In the genomic region with DNA sequence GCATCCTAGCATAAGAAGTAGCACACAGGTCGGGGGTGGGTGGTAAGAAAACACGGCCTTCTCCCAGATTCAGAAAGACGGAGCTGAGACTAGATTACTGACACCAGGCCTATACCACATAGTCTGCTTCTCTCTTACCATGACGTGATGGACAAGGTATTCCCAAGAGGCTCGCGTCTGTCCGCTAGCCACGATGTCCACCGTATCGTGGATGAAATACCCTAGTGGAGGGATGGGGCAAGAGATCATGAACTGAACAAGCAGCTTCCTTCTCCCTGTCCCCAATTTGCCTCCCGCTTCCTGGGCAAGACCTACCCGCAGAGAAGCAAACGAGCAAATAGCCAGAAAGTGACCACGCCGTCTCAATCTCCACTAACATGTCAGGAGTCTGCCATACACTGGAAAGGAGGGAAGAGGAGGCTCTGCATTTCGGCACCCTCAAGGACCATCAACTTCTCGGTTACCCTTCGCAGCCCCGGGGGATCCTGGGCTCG, we compare ENCODE assay signal across 1 cellular context.
TF ChIP-seq lines count a peak whose summit lies in the region.

No MANE protein-coding gene starts in this region.

TF ChIP-seq in HepG2, 621 proteins besides CTCF, POLR2A, EP300 and RAD21 (continued from another document and continues in another):
- TF ChIP-seq, protein P1, sequence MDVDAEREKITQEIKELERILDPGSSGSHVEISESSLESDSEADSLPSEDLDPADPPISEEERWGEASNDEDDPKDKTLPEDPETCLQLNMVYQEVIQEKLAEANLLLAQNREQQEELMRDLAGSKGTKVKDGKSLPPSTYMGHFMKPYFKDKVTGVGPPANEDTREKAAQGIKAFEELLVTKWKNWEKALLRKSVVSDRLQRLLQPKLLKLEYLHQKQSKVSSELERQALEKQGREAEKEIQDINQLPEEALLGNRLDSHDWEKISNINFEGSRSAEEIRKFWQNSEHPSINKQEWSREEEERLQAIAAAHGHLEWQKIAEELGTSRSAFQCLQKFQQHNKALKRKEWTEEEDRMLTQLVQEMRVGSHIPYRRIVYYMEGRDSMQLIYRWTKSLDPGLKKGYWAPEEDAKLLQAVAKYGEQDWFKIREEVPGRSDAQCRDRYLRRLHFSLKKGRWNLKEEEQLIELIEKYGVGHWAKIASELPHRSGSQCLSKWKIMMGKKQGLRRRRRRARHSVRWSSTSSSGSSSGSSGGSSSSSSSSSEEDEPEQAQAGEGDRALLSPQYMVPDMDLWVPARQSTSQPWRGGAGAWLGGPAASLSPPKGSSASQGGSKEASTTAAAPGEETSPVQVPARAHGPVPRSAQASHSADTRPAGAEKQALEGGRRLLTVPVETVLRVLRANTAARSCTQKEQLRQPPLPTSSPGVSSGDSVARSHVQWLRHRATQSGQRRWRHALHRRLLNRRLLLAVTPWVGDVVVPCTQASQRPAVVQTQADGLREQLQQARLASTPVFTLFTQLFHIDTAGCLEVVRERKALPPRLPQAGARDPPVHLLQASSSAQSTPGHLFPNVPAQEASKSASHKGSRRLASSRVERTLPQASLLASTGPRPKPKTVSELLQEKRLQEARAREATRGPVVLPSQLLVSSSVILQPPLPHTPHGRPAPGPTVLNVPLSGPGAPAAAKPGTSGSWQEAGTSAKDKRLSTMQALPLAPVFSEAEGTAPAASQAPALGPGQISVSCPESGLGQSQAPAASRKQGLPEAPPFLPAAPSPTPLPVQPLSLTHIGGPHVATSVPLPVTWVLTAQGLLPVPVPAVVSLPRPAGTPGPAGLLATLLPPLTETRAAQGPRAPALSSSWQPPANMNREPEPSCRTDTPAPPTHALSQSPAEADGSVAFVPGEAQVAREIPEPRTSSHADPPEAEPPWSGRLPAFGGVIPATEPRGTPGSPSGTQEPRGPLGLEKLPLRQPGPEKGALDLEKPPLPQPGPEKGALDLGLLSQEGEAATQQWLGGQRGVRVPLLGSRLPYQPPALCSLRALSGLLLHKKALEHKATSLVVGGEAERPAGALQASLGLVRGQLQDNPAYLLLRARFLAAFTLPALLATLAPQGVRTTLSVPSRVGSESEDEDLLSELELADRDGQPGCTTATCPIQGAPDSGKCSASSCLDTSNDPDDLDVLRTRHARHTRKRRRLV (CRISPR knock-in tag; IDR thresholded peaks at IDR 0.05), result peak; percentile 45; the same call in 1 of the 2 replicates
- TF ChIP-seq ZNF589 (CRISPR knock-in tag; conservative IDR thresholded peaks at IDR 0.05), result no peak
- TF ChIP-seq THAP11 (CRISPR knock-in tag; IDR thresholded peaks at IDR 0.05), result no peak; the same call in 1 of the 2 replicates
- no peak for TF ChIP-seq ZNF75D (CRISPR knock-in tag; IDR thresholded peaks at IDR 0.05; ENCODE audit: borderline replicate concordance)
- TF ChIP-seq, protein P2, sequence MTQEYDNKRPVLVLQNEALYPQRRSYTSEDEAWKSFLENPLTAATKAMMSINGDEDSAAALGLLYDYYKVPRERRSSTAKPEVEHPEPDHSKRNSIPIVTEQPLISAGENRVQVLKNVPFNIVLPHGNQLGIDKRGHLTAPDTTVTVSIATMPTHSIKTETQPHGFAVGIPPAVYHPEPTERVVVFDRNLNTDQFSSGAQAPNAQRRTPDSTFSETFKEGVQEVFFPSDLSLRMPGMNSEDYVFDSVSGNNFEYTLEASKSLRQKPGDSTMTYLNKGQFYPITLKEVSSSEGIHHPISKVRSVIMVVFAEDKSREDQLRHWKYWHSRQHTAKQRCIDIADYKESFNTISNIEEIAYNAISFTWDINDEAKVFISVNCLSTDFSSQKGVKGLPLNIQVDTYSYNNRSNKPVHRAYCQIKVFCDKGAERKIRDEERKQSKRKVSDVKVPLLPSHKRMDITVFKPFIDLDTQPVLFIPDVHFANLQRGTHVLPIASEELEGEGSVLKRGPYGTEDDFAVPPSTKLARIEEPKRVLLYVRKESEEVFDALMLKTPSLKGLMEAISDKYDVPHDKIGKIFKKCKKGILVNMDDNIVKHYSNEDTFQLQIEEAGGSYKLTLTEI (CRISPR knock-in tag; conservative IDR thresholded peaks at IDR 0.05), result no peak
- TF ChIP-seq, protein P3, sequence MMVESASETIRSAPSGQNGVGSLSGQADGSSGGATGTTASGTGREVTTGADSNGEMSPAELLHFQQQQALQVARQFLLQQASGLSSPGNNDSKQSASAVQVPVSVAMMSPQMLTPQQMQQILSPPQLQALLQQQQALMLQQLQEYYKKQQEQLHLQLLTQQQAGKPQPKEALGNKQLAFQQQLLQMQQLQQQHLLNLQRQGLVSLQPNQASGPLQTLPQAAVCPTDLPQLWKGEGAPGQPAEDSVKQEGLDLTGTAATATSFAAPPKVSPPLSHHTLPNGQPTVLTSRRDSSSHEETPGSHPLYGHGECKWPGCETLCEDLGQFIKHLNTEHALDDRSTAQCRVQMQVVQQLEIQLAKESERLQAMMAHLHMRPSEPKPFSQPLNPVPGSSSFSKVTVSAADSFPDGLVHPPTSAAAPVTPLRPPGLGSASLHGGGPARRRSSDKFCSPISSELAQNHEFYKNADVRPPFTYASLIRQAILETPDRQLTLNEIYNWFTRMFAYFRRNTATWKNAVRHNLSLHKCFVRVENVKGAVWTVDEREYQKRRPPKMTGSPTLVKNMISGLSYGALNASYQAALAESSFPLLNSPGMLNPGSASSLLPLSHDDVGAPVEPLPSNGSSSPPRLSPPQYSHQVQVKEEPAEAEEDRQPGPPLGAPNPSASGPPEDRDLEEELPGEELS (CRISPR knock-in tag; IDR thresholded peaks at IDR 0.05), result peak; percentile 9; the same call in 1 of the 2 replicates
- TF ChIP-seq ZNF230 (CRISPR knock-in tag; IDR thresholded peaks at IDR 0.05), result peak; percentile 83; the same call in 1 of the 2 replicates
- no peak for TF ChIP-seq ARNT (IDR thresholded peaks at IDR 0.05)
- no peak for TF ChIP-seq HNRNPLL (IDR thresholded peaks at IDR 0.05; ENCODE audit: low read depth, low read length, poor library complexity, severe bottlenecking)
- TF ChIP-seq, protein P4, sequence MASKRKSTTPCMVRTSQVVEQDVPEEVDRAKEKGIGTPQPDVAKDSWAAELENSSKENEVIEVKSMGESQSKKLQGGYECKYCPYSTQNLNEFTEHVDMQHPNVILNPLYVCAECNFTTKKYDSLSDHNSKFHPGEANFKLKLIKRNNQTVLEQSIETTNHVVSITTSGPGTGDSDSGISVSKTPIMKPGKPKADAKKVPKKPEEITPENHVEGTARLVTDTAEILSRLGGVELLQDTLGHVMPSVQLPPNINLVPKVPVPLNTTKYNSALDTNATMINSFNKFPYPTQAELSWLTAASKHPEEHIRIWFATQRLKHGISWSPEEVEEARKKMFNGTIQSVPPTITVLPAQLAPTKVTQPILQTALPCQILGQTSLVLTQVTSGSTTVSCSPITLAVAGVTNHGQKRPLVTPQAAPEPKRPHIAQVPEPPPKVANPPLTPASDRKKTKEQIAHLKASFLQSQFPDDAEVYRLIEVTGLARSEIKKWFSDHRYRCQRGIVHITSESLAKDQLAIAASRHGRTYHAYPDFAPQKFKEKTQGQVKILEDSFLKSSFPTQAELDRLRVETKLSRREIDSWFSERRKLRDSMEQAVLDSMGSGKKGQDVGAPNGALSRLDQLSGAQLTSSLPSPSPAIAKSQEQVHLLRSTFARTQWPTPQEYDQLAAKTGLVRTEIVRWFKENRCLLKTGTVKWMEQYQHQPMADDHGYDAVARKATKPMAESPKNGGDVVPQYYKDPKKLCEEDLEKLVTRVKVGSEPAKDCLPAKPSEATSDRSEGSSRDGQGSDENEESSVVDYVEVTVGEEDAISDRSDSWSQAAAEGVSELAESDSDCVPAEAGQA (IDR thresholded peaks at IDR 0.05; ENCODE audit: low read depth), result no peak
- TF ChIP-seq, protein P4 (CRISPR knock-in tag; IDR thresholded peaks at IDR 0.05; ENCODE audit: borderline replicate concordance), result no peak
- TF ChIP-seq, protein P5, sequence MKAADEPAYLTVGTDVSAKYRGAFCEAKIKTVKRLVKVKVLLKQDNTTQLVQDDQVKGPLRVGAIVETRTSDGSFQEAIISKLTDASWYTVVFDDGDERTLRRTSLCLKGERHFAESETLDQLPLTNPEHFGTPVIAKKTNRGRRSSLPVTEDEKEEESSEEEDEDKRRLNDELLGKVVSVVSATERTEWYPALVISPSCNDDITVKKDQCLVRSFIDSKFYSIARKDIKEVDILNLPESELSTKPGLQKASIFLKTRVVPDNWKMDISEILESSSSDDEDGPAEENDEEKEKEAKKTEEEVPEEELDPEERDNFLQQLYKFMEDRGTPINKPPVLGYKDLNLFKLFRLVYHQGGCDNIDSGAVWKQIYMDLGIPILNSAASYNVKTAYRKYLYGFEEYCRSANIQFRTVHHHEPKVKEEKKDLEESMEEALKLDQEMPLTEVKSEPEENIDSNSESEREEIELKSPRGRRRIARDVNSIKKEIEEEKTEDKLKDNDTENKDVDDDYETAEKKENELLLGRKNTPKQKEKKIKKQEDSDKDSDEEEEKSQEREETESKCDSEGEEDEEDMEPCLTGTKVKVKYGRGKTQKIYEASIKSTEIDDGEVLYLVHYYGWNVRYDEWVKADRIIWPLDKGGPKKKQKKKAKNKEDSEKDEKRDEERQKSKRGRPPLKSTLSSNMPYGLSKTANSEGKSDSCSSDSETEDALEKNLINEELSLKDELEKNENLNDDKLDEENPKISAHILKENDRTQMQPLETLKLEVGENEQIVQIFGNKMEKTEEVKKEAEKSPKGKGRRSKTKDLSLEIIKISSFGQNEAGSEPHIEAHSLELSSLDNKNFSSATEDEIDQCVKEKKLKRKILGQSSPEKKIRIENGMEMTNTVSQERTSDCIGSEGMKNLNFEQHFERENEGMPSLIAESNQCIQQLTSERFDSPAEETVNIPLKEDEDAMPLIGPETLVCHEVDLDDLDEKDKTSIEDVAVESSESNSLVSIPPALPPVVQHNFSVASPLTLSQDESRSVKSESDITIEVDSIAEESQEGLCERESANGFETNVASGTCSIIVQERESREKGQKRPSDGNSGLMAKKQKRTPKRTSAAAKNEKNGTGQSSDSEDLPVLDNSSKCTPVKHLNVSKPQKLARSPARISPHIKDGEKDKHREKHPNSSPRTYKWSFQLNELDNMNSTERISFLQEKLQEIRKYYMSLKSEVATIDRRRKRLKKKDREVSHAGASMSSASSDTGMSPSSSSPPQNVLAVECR (CRISPR knock-in tag; IDR thresholded peaks at IDR 0.05; ENCODE audit: borderline replicate concordance), result peak; percentile 27; the same call in 1 of the 2 replicates
- TF ChIP-seq, protein P6, sequence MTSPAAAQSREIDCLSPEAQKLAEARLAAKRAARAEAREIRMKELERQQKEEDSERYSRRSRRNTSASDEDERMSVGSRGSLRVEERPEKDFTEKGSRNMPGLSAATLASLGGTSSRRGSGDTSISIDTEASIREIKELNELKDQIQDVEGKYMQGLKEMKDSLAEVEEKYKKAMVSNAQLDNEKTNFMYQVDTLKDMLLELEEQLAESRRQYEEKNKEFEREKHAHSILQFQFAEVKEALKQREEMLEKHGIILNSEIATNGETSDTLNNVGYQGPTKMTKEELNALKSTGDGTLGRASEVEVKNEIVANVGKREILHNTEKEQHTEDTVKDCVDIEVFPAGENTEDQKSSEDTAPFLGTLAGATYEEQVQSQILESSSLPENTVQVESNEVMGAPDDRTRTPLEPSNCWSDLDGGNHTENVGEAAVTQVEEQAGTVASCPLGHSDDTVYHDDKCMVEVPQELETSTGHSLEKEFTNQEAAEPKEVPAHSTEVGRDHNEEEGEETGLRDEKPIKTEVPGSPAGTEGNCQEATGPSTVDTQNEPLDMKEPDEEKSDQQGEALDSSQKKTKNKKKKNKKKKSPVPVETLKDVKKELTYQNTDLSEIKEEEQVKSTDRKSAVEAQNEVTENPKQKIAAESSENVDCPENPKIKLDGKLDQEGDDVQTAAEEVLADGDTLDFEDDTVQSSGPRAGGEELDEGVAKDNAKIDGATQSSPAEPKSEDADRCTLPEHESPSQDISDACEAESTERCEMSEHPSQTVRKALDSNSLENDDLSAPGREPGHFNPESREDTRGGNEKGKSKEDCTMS (CRISPR knock-in tag; conservative IDR thresholded peaks at IDR 0.05), result no peak
- TF ChIP-seq ZNF773 (CRISPR knock-in tag; IDR thresholded peaks at IDR 0.05; ENCODE audit: borderline replicate concordance), result 0 out of 2 replicates have a peak, but pooled peaks have one; percentile 62
- TF ChIP-seq STAT5B (CRISPR knock-in tag; IDR thresholded peaks at IDR 0.05), result no peak
- no peak for TF ChIP-seq FOXM1 (CRISPR knock-in tag; IDR thresholded peaks at IDR 0.05)
- TF ChIP-seq TCF12 (IDR thresholded peaks at IDR 0.05), result no peak
- TF ChIP-seq TCF12 (CRISPR knock-in tag; IDR thresholded peaks at IDR 0.05), result 0 out of 2 replicates have a peak, but pooled peaks have one; percentile 16
- TF ChIP-seq ZNF337 (CRISPR knock-in tag; IDR thresholded peaks at IDR 0.05; ENCODE audit: borderline replicate concordance, low read depth), result no peak
- TF ChIP-seq, protein P7, sequence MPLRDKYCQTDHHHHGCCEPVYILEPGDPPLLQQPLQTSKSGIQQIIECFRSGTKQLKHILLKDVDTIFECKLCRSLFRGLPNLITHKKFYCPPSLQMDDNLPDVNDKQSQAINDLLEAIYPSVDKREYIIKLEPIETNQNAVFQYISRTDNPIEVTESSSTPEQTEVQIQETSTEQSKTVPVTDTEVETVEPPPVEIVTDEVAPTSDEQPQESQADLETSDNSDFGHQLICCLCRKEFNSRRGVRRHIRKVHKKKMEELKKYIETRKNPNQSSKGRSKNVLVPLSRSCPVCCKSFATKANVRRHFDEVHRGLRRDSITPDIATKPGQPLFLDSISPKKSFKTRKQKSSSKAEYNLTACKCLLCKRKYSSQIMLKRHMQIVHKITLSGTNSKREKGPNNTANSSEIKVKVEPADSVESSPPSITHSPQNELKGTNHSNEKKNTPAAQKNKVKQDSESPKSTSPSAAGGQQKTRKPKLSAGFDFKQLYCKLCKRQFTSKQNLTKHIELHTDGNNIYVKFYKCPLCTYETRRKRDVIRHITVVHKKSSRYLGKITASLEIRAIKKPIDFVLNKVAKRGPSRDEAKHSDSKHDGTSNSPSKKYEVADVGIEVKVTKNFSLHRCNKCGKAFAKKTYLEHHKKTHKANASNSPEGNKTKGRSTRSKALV (CRISPR knock-in tag; IDR thresholded peaks at IDR 0.05), result 0 out of 2 replicates have a peak, but pooled peaks have one; percentile 78
- no peak for TF ChIP-seq KLF12 (CRISPR knock-in tag; IDR thresholded peaks at IDR 0.05; ENCODE audit: borderline replicate concordance)
- TF ChIP-seq ZNF138 (CRISPR knock-in tag; IDR thresholded peaks at IDR 0.05; ENCODE audit: low read depth), result no peak
